In the genomic region with DNA sequence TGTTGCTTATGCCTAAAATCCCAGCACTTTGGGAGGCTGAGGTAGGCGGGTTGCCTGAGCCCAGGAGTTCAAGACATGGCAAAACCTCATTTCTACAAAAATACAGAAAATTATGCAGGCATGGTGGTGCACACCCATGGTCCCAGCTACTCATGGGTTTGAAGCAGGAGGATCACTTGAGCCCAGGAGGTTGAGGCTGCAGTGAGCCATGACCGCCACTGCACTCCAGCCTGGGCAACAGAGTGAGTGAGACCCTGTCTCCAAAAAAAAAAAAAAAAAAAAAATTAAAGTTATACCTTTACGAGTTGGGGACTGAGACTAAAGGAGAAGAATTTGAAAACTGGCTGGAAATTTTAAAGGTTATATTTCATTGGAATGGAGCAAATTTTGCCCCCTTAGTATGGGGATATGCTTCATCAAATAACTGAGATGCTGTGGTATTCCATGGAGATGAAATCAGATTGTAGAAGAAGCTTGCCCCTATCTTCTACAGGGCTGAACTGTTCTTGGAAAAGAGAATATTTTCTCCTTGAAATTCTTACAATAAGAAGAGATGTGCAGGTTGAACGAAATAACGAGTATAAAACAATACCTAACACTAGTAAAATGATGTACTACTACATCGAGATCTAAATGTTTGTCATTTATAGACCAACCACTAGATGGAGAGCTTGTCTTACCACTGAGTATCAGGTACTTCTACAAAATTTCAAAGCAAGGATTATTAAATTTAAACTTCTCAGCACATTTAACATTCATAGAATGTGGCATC, we compare ENCODE assay signal across 10 cellular contexts. TPM values are rescaled to one million over a fixed set of nuclear protein-coding genes. Genes with fewer than 3 reads are reported as not detected.
A peak's percentile ranks its signal among the peaks of the same experiment; 100 is the strongest.
DNase-seq lines count a peak whose midpoint lies in the region; TF ChIP-seq lines count a peak whose summit lies in the region.
"Had no signal": no experiment of that assay in that cellular context is flagged by ENCODE, and none has a peak within 500 bp of the region (broad histone marks: within the 10 kb centered on the region; RNA-seq: fewer than 3 reads in every experiment).

No MANE protein-coding gene starts in this region.

- H3K23ac ChIP-seq in H9 (ENCODE audit: insufficient read length, low read depth, low read length), result no peak overlapping the region

- peak; percentile 86 for TF ChIP-seq CTCF in H9 (conservative IDR thresholded peaks at IDR 0.05)
- peak; percentile 38 for TF ChIP-seq CTCF in NB4 (IDR thresholded peaks at IDR 0.05; ENCODE audit: low read depth, low read length)
- TF ChIP-seq CTCF in prostate gland (IDR thresholded peaks at IDR 0.05), result peak in 3 of 4 experiments; percentile 57 to 77 (median 77)

- H2BK20ac ChIP-seq in H9 (ENCODE audit: low read depth, low read length, poor library complexity, severe bottlenecking), result no peak overlapping the region

- H3K36me3 ChIP-seq in prostate gland, result no peaks in the 10 kb centered on the region

- H3K27ac Mint-ChIP-seq in H9, result no peak overlapping the region
- H3K27ac Mint-ChIP-seq: activated naive CD4-positive, alpha-beta T cell treated with anti-CD3 and anti-CD28 coated beads, Interleukin-2, amount 50 U/mL, for 24 hours had no signal

- TF ChIP-seq POLR2A in NB4 (IDR thresholded peaks at IDR 0.05; ENCODE audit: extremely low read depth, insufficient read length), result no peak
- no peak for TF ChIP-seq POLR2A in prostate gland (IDR thresholded peaks at IDR 0.05)

- H4K5ac ChIP-seq in H9 (ENCODE audit: insufficient read length, low read depth, low read length), result no peak overlapping the region

- no peaks in the 10 kb centered on the region for H3K79me2 ChIP-seq in H9 (ENCODE audit: insufficient read depth, low read length)

- H3K4me2 ChIP-seq in H9 (ENCODE audit: insufficient read depth, insufficient read length, low read length), result no peak overlapping the region

- no peak overlapping the region for H4K91ac ChIP-seq in H9 (ENCODE audit: insufficient read length, low read depth, low read length)

- H3K4me1 Mint-ChIP-seq in H9, result no peaks in the 10 kb centered on the region

- no peak overlapping the region for H4K8ac ChIP-seq in H9 (replicated peaks; ENCODE audit: insufficient read length, low read depth, low read length)

- H3K4me1 ChIP-seq in H9 (ENCODE audit: insufficient read depth, low read length) (no peaks in the 10 kb centered on the region), prostate gland (replicated peaks) (no peaks in the 10 kb centered on the region)

- H3T11ph ChIP-seq in H9 (ENCODE audit: low read length), result no peak overlapping the region

- no peaks in the 10 kb centered on the region for H4K20me1 ChIP-seq in H9 (ENCODE audit: control insufficient read depth, insufficient read depth, insufficient read length)

- no peak overlapping the region for H3K56ac ChIP-seq in H9 (ENCODE audit: insufficient read length, low read depth, low read length)

- no peaks in the 10 kb centered on the region for H3K79me1 ChIP-seq in H9 (ENCODE audit: insufficient read depth, low read depth, low read length, poor library complexity, severe bottlenecking)

- H2BK5ac ChIP-seq in H9 (ENCODE audit: insufficient read length, low read length), result no peak overlapping the region

- H3K27me3 Mint-ChIP-seq in H9 (ENCODE audit: low read depth), result no peaks in the 10 kb centered on the region
- H3K27me3 Mint-ChIP-seq: activated naive CD4-positive, alpha-beta T cell treated with anti-CD3 and anti-CD28 coated beads, Interleukin-2, amount 50 U/mL, for 24 hours; CD8-positive, alpha-beta memory T cell had no signal

- H3K4me3 ChIP-seq in NB4 (ENCODE audit: low read depth, low read length) (no peak overlapping the region), prostate gland (no peak overlapping the region)

- H2BK120ac ChIP-seq in H9 (ENCODE audit: low read depth, low read length, poor library complexity, severe bottlenecking), result no peak overlapping the region

- no peak overlapping the region for H3K18ac ChIP-seq in H9 (ENCODE audit: insufficient read length, low read depth, low read length)

- peak; percentile 33 for DNase-seq in NCI-H748 (lab: John Stamatoyannopoulos, UW; ENCODE audit: unreplicated experiment)
- DNase-seq in NCI-H748 treated with DMSO at 0.1 percent for 48 hours (lab: John Stamatoyannopoulos, UW), result no peak
- no peak for DNase-seq in H9
- DNase-seq in NB4 (ENCODE audit: low read depth), result peak; percentile 54
- DNase-seq in SW480 (ENCODE audit: low spot score), result peak; percentile 65
- DNase-seq in fibroblast of the conjunctiva (ENCODE audit: low read depth), result peak; percentile 55
- no peak for DNase-seq in prostate gland (ENCODE audit: low spot score)
- no peak for DNase-seq in activated naive CD4-positive, alpha-beta T cell treated with anti-CD3 and anti-CD28 coated beads, Interleukin-2, amount 50 U/mL, for 16 hours

- intact Hi-C loops in prostate gland (cut with DNase I), result loop anchor here (5.0 kb wide), 1 partner anchor 959 kb away; no protein-coding TSS in a partner anchor

- H3K4ac ChIP-seq in H9 (ENCODE audit: low read depth, low read length), result no peak overlapping the region

- H3K9me3 Mint-ChIP-seq in H9, result no peaks in the 10 kb centered on the region
- H3K9me3 Mint-ChIP-seq: activated naive CD4-positive, alpha-beta T cell treated with anti-CD3 and anti-CD28 coated beads, Interleukin-2, amount 50 U/mL, for 24 hours; CD8-positive, alpha-beta memory T cell had no signal

- H3K23me2 ChIP-seq in H9 (ENCODE audit: insufficient read length, low read depth, low read length, poor library complexity, severe bottlenecking), result no peaks in the 10 kb centered on the region

- no peak overlapping the region for H3K4me3 Mint-ChIP-seq in H9
- H3K4me3 Mint-ChIP-seq: activated naive CD4-positive, alpha-beta T cell treated with anti-CD3 and anti-CD28 coated beads, Interleukin-2, amount 50 U/mL, for 24 hours; CD8-positive, alpha-beta memory T cell had no signal

- H2AK5ac ChIP-seq in H9 (ENCODE audit: insufficient read length, low read length), result no peak overlapping the region

- no peak overlapping the region for H2BK15ac ChIP-seq in H9 (ENCODE audit: low read depth, low read length)

- H3K27ac ChIP-seq in H9 (ENCODE audit: insufficient read length, low read depth, low read length) (no peak overlapping the region), prostate gland (no peak overlapping the region)

- no peak overlapping the region for H3K14ac ChIP-seq in H9 (ENCODE audit: insufficient read depth, low read length)

- H2AFZ ChIP-seq in H9 (ENCODE audit: low read length), result no peak overlapping the region

- no CpG with 5 or more reads among the region's 6 CpGs for WGBS in H9 (ENCODE audit: extremely low coverage, insufficient read length, low lambda C conversion rate)
- WGBS in prostate gland, result 47% methylated on average over 6 of the region's 6 CpGs

- no peaks in the 10 kb centered on the region for H3K9me3 ChIP-seq in H9 (ENCODE audit: control insufficient read depth, low read depth, low read length)
- H3K9me3 ChIP-seq in prostate gland, result no peaks in the 10 kb centered on the region

- H3K27me3 ChIP-seq in H9 (ENCODE audit: insufficient read depth, low read length) (no peaks in the 10 kb centered on the region), prostate gland (replicated peaks; ENCODE audit: insufficient read depth) (no peaks in the 10 kb centered on the region)

- no peaks in the 10 kb centered on the region for H3K36me3 Mint-ChIP-seq in H9 (ENCODE audit: insufficient read depth in 1 of 3, low read depth in 3 of 3)
- H3K36me3 Mint-ChIP-seq: activated naive CD4-positive, alpha-beta T cell treated with anti-CD3 and anti-CD28 coated beads, Interleukin-2, amount 50 U/mL, for 24 hours had no signal

- no peak overlapping the region for H2BK12ac ChIP-seq in H9 (ENCODE audit: insufficient read length, low read depth, low read length)

- no peak overlapping the region for H3K9ac ChIP-seq in H9 (ENCODE audit: extremely low read depth, insufficient read length, low read length)

RNA-seq across cellular contexts. Expression of a gene that starts 34.9 kb away (rescaled TPM):
- total RNA-seq in H9 (2021) (3.6 and 3.9 TPM in 2 replicates), prostate gland (10 to 100 TPM; 15.8 to 18.6 TPM)

Comparison
In these comparisons a context has a peak if more than half of its experiments do, and no peak if none do; other contexts are left out.
1. DNase-seq: peak in NCI-H748 (single experiment), NB4 (single experiment), SW480 (single experiment) and fibroblast of the conjunctiva (single experiment); none in NCI-H748 treated with DMSO at 0.1 percent for 48 hours (single experiment), H9 (single experiment), prostate gland (single experiment) and activated naive CD4-positive, alpha-beta T cell treated with anti-CD3 and anti-CD28 coated beads, Interleukin-2, amount 50 U/mL, for 16 hours (single experiment).
2. Peak in every context shown above with its lines, with median percentiles within 50 percentile points of each other: CTCF ChIP-seq.